Comparison of ENCODE assay signal across 1 cellular context in the genomic region with DNA sequence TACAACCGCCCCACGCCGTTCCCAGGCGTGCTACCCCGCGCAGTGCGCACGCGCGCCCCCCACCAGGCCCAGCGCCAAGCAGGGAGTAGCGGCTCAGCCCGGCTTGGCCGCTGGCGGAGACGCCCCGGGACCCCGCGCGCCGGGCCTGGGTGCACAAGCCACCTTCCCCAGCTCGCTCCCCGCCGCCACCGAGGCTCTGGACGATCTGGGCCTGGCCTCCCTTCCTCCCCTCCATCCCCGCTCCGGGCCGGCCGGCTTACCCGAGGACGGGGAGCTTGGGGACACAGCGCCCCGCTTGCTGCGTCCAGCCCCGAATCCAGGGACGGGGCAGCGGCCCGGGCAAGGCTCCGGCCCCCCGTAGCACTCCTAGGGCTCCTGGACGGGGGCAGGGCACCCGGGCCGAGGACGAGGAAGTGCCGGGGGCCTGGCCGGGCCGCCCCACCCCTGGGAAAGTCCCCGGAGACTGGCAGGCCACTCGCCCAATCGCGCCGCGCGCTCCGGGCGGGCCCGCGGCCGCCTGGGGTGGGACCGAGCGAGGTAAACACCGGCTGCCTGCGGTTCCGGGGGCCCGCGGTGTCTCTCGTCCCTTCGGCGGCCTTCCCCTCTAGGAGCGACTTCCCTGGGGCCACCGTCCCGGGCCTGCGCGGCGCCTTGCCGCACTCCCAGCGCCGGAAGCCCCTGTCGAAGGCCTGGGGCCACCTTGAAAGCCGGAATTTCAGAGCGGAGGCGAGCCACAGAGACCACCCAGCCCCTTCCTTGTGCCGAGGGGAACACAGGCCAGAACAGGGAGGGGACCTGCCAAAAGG.
TF ChIP-seq lines count a peak whose summit lies in the region.

A gene with protein sequence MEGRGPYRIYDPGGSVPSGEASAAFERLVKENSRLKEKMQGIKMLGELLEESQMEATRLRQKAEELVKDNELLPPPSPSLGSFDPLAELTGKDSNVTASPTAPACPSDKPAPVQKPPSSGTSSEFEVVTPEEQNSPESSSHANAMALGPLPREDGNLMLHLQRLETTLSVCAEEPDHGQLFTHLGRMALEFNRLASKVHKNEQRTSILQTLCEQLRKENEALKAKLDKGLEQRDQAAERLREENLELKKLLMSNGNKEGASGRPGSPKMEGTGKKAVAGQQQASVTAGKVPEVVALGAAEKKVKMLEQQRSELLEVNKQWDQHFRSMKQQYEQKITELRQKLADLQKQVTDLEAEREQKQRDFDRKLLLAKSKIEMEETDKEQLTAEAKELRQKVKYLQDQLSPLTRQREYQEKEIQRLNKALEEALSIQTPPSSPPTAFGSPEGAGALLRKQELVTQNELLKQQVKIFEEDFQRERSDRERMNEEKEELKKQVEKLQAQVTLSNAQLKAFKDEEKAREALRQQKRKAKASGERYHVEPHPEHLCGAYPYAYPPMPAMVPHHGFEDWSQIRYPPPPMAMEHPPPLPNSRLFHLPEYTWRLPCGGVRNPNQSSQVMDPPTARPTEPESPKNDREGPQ (minus strand): TSS at position 415 of the 806 bp plus-strand sequence. CDS start 15,939 bp downstream, outside the sequence.

TF ChIP-seq in K562, 482 proteins besides CTCF, POLR2A, EP300 and RAD21 (continued from another document and continues in another):
- TF ChIP-seq, protein P1, sequence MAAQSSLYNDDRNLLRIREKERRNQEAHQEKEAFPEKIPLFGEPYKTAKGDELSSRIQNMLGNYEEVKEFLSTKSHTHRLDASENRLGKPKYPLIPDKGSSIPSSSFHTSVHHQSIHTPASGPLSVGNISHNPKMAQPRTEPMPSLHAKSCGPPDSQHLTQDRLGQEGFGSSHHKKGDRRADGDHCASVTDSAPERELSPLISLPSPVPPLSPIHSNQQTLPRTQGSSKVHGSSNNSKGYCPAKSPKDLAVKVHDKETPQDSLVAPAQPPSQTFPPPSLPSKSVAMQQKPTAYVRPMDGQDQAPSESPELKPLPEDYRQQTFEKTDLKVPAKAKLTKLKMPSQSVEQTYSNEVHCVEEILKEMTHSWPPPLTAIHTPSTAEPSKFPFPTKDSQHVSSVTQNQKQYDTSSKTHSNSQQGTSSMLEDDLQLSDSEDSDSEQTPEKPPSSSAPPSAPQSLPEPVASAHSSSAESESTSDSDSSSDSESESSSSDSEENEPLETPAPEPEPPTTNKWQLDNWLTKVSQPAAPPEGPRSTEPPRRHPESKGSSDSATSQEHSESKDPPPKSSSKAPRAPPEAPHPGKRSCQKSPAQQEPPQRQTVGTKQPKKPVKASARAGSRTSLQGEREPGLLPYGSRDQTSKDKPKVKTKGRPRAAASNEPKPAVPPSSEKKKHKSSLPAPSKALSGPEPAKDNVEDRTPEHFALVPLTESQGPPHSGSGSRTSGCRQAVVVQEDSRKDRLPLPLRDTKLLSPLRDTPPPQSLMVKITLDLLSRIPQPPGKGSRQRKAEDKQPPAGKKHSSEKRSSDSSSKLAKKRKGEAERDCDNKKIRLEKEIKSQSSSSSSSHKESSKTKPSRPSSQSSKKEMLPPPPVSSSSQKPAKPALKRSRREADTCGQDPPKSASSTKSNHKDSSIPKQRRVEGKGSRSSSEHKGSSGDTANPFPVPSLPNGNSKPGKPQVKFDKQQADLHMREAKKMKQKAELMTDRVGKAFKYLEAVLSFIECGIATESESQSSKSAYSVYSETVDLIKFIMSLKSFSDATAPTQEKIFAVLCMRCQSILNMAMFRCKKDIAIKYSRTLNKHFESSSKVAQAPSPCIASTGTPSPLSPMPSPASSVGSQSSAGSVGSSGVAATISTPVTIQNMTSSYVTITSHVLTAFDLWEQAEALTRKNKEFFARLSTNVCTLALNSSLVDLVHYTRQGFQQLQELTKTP (IDR thresholded peaks at IDR 0.05; ENCODE audit: low read depth in 1 of 2, partially characterized antibody in 2 of 2), result no peak
- 0 out of 4 replicates have a peak, but pooled peaks of 1 of the 2 experiments have one; percentile 36 for TF ChIP-seq KDM4B (IDR thresholded peaks at IDR 0.05; ENCODE audit: borderline replicate concordance in 2 of 2, low read depth in 1 of 2)
- TF ChIP-seq, protein P2, sequence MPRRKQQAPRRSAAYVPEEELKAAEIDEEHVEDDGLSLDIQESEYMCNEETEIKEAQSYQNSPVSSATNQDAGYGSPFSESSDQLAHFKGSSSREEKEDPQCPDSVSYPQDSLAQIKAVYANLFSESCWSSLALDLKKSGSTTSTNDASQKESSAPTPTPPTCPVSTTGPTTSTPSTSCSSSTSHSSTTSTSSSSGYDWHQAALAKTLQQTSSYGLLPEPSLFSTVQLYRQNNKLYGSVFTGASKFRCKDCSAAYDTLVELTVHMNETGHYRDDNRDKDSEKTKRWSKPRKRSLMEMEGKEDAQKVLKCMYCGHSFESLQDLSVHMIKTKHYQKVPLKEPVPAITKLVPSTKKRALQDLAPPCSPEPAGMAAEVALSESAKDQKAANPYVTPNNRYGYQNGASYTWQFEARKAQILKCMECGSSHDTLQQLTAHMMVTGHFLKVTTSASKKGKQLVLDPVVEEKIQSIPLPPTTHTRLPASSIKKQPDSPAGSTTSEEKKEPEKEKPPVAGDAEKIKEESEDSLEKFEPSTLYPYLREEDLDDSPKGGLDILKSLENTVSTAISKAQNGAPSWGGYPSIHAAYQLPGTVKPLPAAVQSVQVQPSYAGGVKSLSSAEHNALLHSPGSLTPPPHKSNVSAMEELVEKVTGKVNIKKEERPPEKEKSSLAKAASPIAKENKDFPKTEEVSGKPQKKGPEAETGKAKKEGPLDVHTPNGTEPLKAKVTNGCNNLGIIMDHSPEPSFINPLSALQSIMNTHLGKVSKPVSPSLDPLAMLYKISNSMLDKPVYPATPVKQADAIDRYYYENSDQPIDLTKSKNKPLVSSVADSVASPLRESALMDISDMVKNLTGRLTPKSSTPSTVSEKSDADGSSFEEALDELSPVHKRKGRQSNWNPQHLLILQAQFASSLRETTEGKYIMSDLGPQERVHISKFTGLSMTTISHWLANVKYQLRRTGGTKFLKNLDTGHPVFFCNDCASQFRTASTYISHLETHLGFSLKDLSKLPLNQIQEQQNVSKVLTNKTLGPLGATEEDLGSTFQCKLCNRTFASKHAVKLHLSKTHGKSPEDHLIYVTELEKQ (CRISPR knock-in tag; IDR thresholded peaks at IDR 0.05), result no peak
- TF ChIP-seq LARP7 (IDR thresholded peaks at IDR 0.05), result no peak
- TF ChIP-seq, protein P3, sequence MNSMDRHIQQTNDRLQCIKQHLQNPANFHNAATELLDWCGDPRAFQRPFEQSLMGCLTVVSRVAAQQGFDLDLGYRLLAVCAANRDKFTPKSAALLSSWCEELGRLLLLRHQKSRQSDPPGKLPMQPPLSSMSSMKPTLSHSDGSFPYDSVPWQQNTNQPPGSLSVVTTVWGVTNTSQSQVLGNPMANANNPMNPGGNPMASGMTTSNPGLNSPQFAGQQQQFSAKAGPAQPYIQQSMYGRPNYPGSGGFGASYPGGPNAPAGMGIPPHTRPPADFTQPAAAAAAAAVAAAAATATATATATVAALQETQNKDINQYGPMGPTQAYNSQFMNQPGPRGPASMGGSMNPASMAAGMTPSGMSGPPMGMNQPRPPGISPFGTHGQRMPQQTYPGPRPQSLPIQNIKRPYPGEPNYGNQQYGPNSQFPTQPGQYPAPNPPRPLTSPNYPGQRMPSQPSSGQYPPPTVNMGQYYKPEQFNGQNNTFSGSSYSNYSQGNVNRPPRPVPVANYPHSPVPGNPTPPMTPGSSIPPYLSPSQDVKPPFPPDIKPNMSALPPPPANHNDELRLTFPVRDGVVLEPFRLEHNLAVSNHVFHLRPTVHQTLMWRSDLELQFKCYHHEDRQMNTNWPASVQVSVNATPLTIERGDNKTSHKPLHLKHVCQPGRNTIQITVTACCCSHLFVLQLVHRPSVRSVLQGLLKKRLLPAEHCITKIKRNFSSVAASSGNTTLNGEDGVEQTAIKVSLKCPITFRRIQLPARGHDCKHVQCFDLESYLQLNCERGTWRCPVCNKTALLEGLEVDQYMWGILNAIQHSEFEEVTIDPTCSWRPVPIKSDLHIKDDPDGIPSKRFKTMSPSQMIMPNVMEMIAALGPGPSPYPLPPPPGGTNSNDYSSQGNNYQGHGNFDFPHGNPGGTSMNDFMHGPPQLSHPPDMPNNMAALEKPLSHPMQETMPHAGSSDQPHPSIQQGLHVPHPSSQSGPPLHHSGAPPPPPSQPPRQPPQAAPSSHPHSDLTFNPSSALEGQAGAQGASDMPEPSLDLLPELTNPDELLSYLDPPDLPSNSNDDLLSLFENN (IDR thresholded peaks at IDR 0.05; ENCODE audit: low read depth in 2 of 2, low read length in 2 of 2), result 0 out of 4 replicates have a peak, but pooled peaks of 1 of the 2 experiments have one; percentile 9
- no peak for TF ChIP-seq ZNF121 (CRISPR knock-in tag; conservative IDR thresholded peaks at IDR 0.05)
- TF ChIP-seq ZNF23 (CRISPR knock-in tag; IDR thresholded peaks at IDR 0.05), result no peak
- TF ChIP-seq ETV5 (CRISPR knock-in tag; IDR thresholded peaks at IDR 0.05; ENCODE audit: low read depth), result peak; percentile 71; the same call in 1 of the 2 replicates
- peak; percentile 36 for TF ChIP-seq ARID1B (IDR thresholded peaks at IDR 0.05)
- 0 out of 4 replicates have a peak, but pooled peaks of 1 of the 2 experiments have one; percentile 15 for TF ChIP-seq ETV6 (IDR thresholded peaks at IDR 0.05; ENCODE audit: borderline replicate concordance in 1 of 2, low read depth in 2 of 2, low read length in 1 of 2)
- no peak for TF ChIP-seq ETV6 (CRISPR knock-in tag; IDR thresholded peaks at IDR 0.05; ENCODE audit: borderline replicate concordance)
- TF ChIP-seq ZNF764 (CRISPR knock-in tag; IDR thresholded peaks at IDR 0.05; ENCODE audit: low read depth), result no peak
- TF ChIP-seq ZNF512 (tag; IDR thresholded peaks at IDR 0.05), result no peak
- peak; percentile 58 for TF ChIP-seq MYC (IDR thresholded peaks at IDR 0.05; ENCODE audit: low read depth, low read length)
- TF ChIP-seq MYC (CRISPR knock-in tag; IDR thresholded peaks at IDR 0.05; ENCODE audit: borderline replicate concordance, low read depth), result no peak
- no peak for TF ChIP-seq ZC3H11A (IDR thresholded peaks at IDR 0.05; ENCODE audit: low read depth, low read length)
- peak; percentile 17 to 75 for TF ChIP-seq NONO (IDR thresholded peaks at IDR 0.05; ENCODE audit: low read depth in 2 of 2, low read length in 1 of 2)
- TF ChIP-seq STAT5B (CRISPR knock-in tag; IDR thresholded peaks at IDR 0.05), result no peak
- peak; percentile 69; the same call in 1 of the 2 replicates for TF ChIP-seq TARDBP (IDR thresholded peaks at IDR 0.05)
- peak; percentile 98 for TF ChIP-seq ZFX (CRISPR knock-in tag; IDR thresholded peaks at IDR 0.05)
- no peak for TF ChIP-seq STAG1 (CRISPR knock-in tag; IDR thresholded peaks at IDR 0.05; ENCODE audit: borderline replicate concordance)
- TF ChIP-seq HDAC2 (IDR thresholded peaks at IDR 0.05), result 0 out of 2 replicates have a peak, but pooled peaks have one; percentile 37
- no peak for TF ChIP-seq HEY1 (CRISPR knock-in tag; IDR thresholded peaks at IDR 0.05; ENCODE audit: borderline replicate concordance)
- TF ChIP-seq, protein P4, sequence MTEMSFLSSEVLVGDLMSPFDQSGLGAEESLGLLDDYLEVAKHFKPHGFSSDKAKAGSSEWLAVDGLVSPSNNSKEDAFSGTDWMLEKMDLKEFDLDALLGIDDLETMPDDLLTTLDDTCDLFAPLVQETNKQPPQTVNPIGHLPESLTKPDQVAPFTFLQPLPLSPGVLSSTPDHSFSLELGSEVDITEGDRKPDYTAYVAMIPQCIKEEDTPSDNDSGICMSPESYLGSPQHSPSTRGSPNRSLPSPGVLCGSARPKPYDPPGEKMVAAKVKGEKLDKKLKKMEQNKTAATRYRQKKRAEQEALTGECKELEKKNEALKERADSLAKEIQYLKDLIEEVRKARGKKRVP (CRISPR knock-in tag; IDR thresholded peaks at IDR 0.05), result no peak
- TF ChIP-seq ZEB2 (IDR thresholded peaks at IDR 0.05), result no peak
- TF ChIP-seq PHF21A (IDR thresholded peaks at IDR 0.05; ENCODE audit: borderline replicate concordance, low read depth), result 0 out of 2 replicates have a peak, but pooled peaks have one; percentile 48
- TF ChIP-seq ZKSCAN3 (CRISPR knock-in tag; IDR thresholded peaks at IDR 0.05), result no peak
- TF ChIP-seq XRCC4 (IDR thresholded peaks at IDR 0.05; ENCODE audit: extremely low read depth, insufficient read depth, insufficient read length), result no peak
- no peak for TF ChIP-seq DLX4 (CRISPR knock-in tag; IDR thresholded peaks at IDR 0.05)
- TF ChIP-seq TRIM25 (IDR thresholded peaks at IDR 0.05; ENCODE audit: borderline replicate concordance), result no peak
- TF ChIP-seq ZNF232 (CRISPR knock-in tag; IDR thresholded peaks at IDR 0.05), result no peak
- 0 out of 4 replicates have a peak, but pooled peaks of 1 of the 2 experiments have one; percentile 15 for TF ChIP-seq MLLT1 (IDR thresholded peaks at IDR 0.05)
- TF ChIP-seq DNMT1 (IDR thresholded peaks at IDR 0.05), result no peak
- TF ChIP-seq NEUROD1 (IDR thresholded peaks at IDR 0.05; ENCODE audit: borderline replicate concordance, low read depth, low read length, partially characterized antibody), result peak; percentile 25
